ENCODE assay signal across 28 cellular contexts in the genomic region with DNA sequence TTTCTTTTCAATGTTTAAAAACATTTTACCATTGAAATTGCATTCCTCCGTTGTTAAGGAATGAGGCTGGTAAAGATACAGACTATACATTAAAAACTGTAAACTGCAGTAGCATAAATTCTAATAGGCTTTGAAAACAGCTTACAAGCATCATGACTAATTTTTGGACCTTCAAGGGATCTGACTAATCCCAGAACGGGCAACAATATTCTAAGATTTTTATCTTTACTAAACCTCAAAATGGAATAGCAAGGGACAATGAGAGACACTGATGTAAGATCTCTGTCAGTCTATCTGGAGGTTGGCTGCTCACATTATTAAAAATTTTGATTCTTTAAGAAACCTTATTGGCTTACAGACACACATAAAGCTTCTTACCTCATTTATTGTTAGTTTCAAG.
"Had no signal": no experiment of that assay in that cellular context is flagged by ENCODE, and none has a peak within 500 bp of the region (broad histone marks: within the 10 kb centered on the region; RNA-seq: fewer than 3 reads in every experiment).

No MANE protein-coding gene starts in this region.

- H3K27me3 Mint-ChIP-seq: activated B cell treated with CpG ODN at 0.5 μM for 24 hours; activated CD4-positive, alpha-beta T cell treated with anti-CD3 and anti-CD28 coated beads for 36 hours; activated naive CD8-positive, alpha-beta T cell; activated T-cell treated with anti-CD3 and anti-CD28 coated beads, Interleukin-2, amount 50 U/mL, for 24 hours; central memory CD8-positive, alpha-beta T cell; memory B cell; natural killer cell treated with Interleukin-12 subunit alpha and Interleukin-12 subunit beta and Interleukin-15 and Interleukin-18, amount 100 ng/mL, for 72 hours; stimulated activated naive B cell treated with anti-CD40 and anti-IgM and Interleukin-4, amounts not matched to agents 10 μg/mL and 1 μg/mL and 100 μg/mL, for 72 hours had no signal

- H3K27ac ChIP-seq: breast epithelium, gastroesophageal sphincter, ovary, psoas muscle, skin epidermis, testis, uterus had no signal

- H3K9me3 Mint-ChIP-seq: activated B cell treated with CpG ODN at 0.5 μM for 24 hours; activated T-cell treated with anti-CD3 and anti-CD28 coated beads, Interleukin-2, amount 50 U/mL, for 24 hours; activated T-helper 2 cell treated with anti-CD3 and anti-CD28 coated beads, Interferon-gamma antibody, Interleukin-2, Interleukin-4, amounts not matched to agents 10 μg/mL and 5 μg/mL and 100 μg/mL, durations not matched to agents 14 hours and 24 hours and 36 hours; central memory CD8-positive, alpha-beta T cell; memory B cell; natural killer cell treated with Interleukin-12 subunit alpha and Interleukin-12 subunit beta and Interleukin-15 and Interleukin-18, amount 100 ng/mL, for 72 hours; stimulated activated naive B cell treated with anti-CD40 and anti-IgM and Interleukin-4, amounts not matched to agents 10 μg/mL and 1 μg/mL and 100 μg/mL, for 72 hours had no signal

- FAIRE-seq: colon, islet of Langerhans had no signal

- H3K4me1 Mint-ChIP-seq: activated B cell treated with CpG ODN at 0.5 μM for 24 hours; activated CD4-positive, alpha-beta T cell treated with anti-CD3 and anti-CD28 coated beads for 36 hours; central memory CD8-positive, alpha-beta T cell; memory B cell; stimulated activated naive B cell treated with anti-CD40 and anti-IgM and Interleukin-4, amounts not matched to agents 10 μg/mL and 1 μg/mL and 100 μg/mL, for 72 hours had no signal

- DNase-seq: activated B cell treated with CpG ODN at 0.5 μM for 24 hours; activated CD4-positive, alpha-beta T cell treated with anti-CD3 and anti-CD28 coated beads for 36 hours; activated CD4-positive, alpha-beta T cell treated with anti-CD3 and anti-CD28 coated beads, Interleukin-2, amount 50 U/mL, for 4 hours; activated CD8-positive, alpha-beta memory T cell treated with anti-CD3 and anti-CD28 coated beads for 24 hours; activated CD8-positive, alpha-beta memory T cell treated with anti-CD3 and anti-CD28 coated beads, Interleukin-2, amount 50 U/mL, for 4 hours; activated naive CD4-positive, alpha-beta T cell; activated T-cell treated with anti-CD3 and anti-CD28 coated beads, Interleukin-2, amount 50 U/mL, for 24 hours; effector memory CD4-positive, alpha-beta T cell; head of caudate nucleus; hypothalamus; ovary; psoas muscle; right cardiac atrium; stimulated activated CD4-positive, alpha-beta T cell treated with anti-CD3 and anti-CD28 coated beads, Interleukin-2, amount 100 ng/mL, for 24 hours; stimulated activated naive B cell treated with anti-CD40 and anti-IgM and Interleukin-4, amounts not matched to agents 10 μg/mL and 1 μg/mL and 100 μg/mL, for 72 hours; T1000; testis; uterus had no signal

- ATAC-seq: activated CD4-positive, alpha-beta T cell treated with anti-CD3 and anti-CD28 coated beads for 36 hours; gastroesophageal sphincter; natural killer cell treated with Interleukin-12 subunit alpha and Interleukin-12 subunit beta and Interleukin-15 and Interleukin-18, amount 100 ng/mL, for 72 hours; psoas muscle; right cardiac atrium; stimulated activated naive B cell treated with anti-CD40 and anti-IgM and Interleukin-4, amounts not matched to agents 10 μg/mL and 1 μg/mL and 100 μg/mL, for 72 hours had no signal

- H3K36me3 ChIP-seq: ovary, uterus had no signal

- H3K27me3 ChIP-seq: breast epithelium, gastroesophageal sphincter, ovary, testis, uterus had no signal

- H3K9me3 ChIP-seq: breast epithelium, gastroesophageal sphincter, ovary, psoas muscle, testis, uterus had no signal

- H3K4me3 Mint-ChIP-seq: activated B cell treated with CpG ODN at 0.5 μM for 24 hours; activated CD4-positive, alpha-beta T cell treated with anti-CD3 and anti-CD28 coated beads for 36 hours; activated naive CD8-positive, alpha-beta T cell; activated T-cell treated with anti-CD3 and anti-CD28 coated beads, Interleukin-2, amount 50 U/mL, for 24 hours; central memory CD8-positive, alpha-beta T cell; memory B cell; natural killer cell treated with Interleukin-12 subunit alpha and Interleukin-12 subunit beta and Interleukin-15 and Interleukin-18, amount 100 ng/mL, for 72 hours; stimulated activated naive B cell treated with anti-CD40 and anti-IgM and Interleukin-4, amounts not matched to agents 10 μg/mL and 1 μg/mL and 100 μg/mL, for 72 hours had no signal

- H3K27ac Mint-ChIP-seq: activated B cell treated with CpG ODN at 0.5 μM for 24 hours; activated CD4-positive, alpha-beta T cell treated with anti-CD3 and anti-CD28 coated beads for 36 hours; activated naive CD8-positive, alpha-beta T cell; activated T-cell treated with anti-CD3 and anti-CD28 coated beads, Interleukin-2, amount 50 U/mL, for 24 hours; activated T-helper 2 cell treated with anti-CD3 and anti-CD28 coated beads, Interferon-gamma antibody, Interleukin-2, Interleukin-4, amounts not matched to agents 10 μg/mL and 5 μg/mL and 100 μg/mL, durations not matched to agents 14 hours and 24 hours and 36 hours; memory B cell; natural killer cell treated with Interleukin-12 subunit alpha and Interleukin-12 subunit beta and Interleukin-15 and Interleukin-18, amount 100 ng/mL, for 72 hours; stimulated activated naive B cell treated with anti-CD40 and anti-IgM and Interleukin-4, amounts not matched to agents 10 μg/mL and 1 μg/mL and 100 μg/mL, for 72 hours had no signal

- H3K4me1 ChIP-seq: breast epithelium, gastroesophageal sphincter, testis, uterus had no signal

- H3K4me3 ChIP-seq: breast epithelium, gastroesophageal sphincter, ovary, psoas muscle, skin epidermis, testis, uterus had no signal
